In genomic region chr13:28575200-28575599, GRCh38 we compare ENCODE assay signal across 13 cellular contexts.
DNase-seq lines count a peak whose midpoint lies in the region; ATAC-seq and TF ChIP-seq lines count a peak whose summit lies in the region.
"Had no signal": no experiment of that assay in that cellular context is flagged by ENCODE, and none has a peak within 500 bp of the region (broad histone marks: within the 10 kb centered on the region; RNA-seq: fewer than 3 reads in every experiment).

No MANE protein-coding gene starts in this region.

- H3K36me3 ChIP-seq in RWPE2 (ENCODE audit: low read depth) (no peaks in the 10 kb centered on the region), mesenchymal stem cell (ENCODE audit: control insufficient read depth in 1 of 2, insufficient read depth in 2 of 2, low read depth in 1 of 2, low read length in 2 of 2) (no peaks in the 10 kb centered on the region)
- H3K36me3 ChIP-seq: breast epithelium had no signal

- no peaks in the 10 kb centered on the region for H3K4me1 ChIP-seq in RWPE2 (ENCODE audit: insufficient read depth, poor library complexity, severe bottlenecking)
- H3K4me1 ChIP-seq in mesenchymal stem cell (ENCODE audit: control insufficient read depth, insufficient read depth, low read depth, low read length) = peaks cover 8% of the 10 kb centered on the region
- H3K4me1 ChIP-seq: breast epithelium had no signal

- no peak overlapping the region for H2BK5ac ChIP-seq in mesenchymal stem cell (ENCODE audit: low read depth, low read length, poor library complexity, severe bottlenecking)

- H3K18ac ChIP-seq in mesenchymal stem cell (ENCODE audit: low read depth in 1 of 2, low read length in 2 of 2) = no peak overlapping the region

- WGBS in mesenchymal stem cell = 96% methylated on average over 5 of the region's 8 CpGs

- intact Hi-C loops in CD14-positive monocyte (cut with micrococcal nuclease) = loop anchor here (2.0 to 10.0 kb wide), 2 partner anchors 100 to 104 kb away; no protein-coding TSS in a partner anchor

- no peak overlapping the region for H3K4me3 ChIP-seq in RWPE2 (ENCODE audit: severe bottlenecking)
- no peak overlapping the region for H3K4me3 ChIP-seq in mesenchymal stem cell (ENCODE audit: insufficient read depth in 1 of 2, low read depth in 1 of 2, low read length in 2 of 2)
- H3K4me3 ChIP-seq: breast epithelium had no signal

- H2BK120ac ChIP-seq in mesenchymal stem cell (ENCODE audit: low read depth, low read length) = no peak overlapping the region

- TF ChIP-seq CTCF in CD14-positive monocyte (IDR thresholded peaks at IDR 0.05) (no peak), RWPE2 (IDR thresholded peaks at IDR 0.05; ENCODE audit: poor library complexity, severe bottlenecking) (no peak), type B pancreatic cell (conservative IDR thresholded peaks at IDR 0.05) (no peak)

- peak overlapping the region in 1 of 2 experiments; percentile 70 for H2BK12ac ChIP-seq in mesenchymal stem cell (ENCODE audit: low read length in 2 of 2)

- H3K4me3 Mint-ChIP-seq in CD14-positive monocyte (no peak overlapping the region), type B pancreatic cell (no peak overlapping the region)

- H3K9ac ChIP-seq in mesenchymal stem cell (ENCODE audit: low read length) = no peak overlapping the region
- H3K9ac ChIP-seq: SK-N-SH had no signal

- peaks cover 0 to 6% (median 1%) of the 10 kb centered on the region in 7 donors for H3K9me3 Mint-ChIP-seq in CD14-positive monocyte
- no peaks in the 10 kb centered on the region for H3K9me3 Mint-ChIP-seq in type B pancreatic cell

- peaks cover 43% of the 10 kb centered on the region for H3K4me1 Mint-ChIP-seq in CD14-positive monocyte
- H3K4me1 Mint-ChIP-seq in type B pancreatic cell (ENCODE audit: unreplicated experiment) = peaks cover 5% of the 10 kb centered on the region

- H4K91ac ChIP-seq in mesenchymal stem cell (ENCODE audit: low read length) = peak overlapping the region; percentile 66

- no peaks in the 10 kb centered on the region for H3K79me1 ChIP-seq in mesenchymal stem cell (replicated peaks; ENCODE audit: low read length, poor library complexity, severe bottlenecking)

- H3K27ac ChIP-seq in RWPE2 (ENCODE audit: poor library complexity, severe bottlenecking) (peak overlapping the region; percentile 41), mesenchymal stem cell (ENCODE audit: low read length, poor library complexity, severe bottlenecking) (no peak overlapping the region)
- H3K27ac ChIP-seq: breast epithelium had no signal

- DNase-seq in CD14-positive monocyte (ENCODE audit: low spot score) (no peak), RWPE2 (ENCODE audit: low spot score) (no peak), mesenchymal stem cell (no peak), NCI-H82 (lab: John Stamatoyannopoulos, UW) (no peak), type B pancreatic cell (ENCODE audit: extremely low spot score, unreplicated experiment) (no peak)
- DNase-seq: Karpas-422, NCI-H1436 treated with DMSO at 0.1 percent for 48 hours, NCI-H446, SK-N-SH had no signal

- ATAC-seq in GM18868 (IDR thresholded peaks at IDR 0.05; ENCODE audit: unreplicated experiment) = peak; percentile 51
- ATAC-seq in RWPE2 (ENCODE audit: low read depth) = no peak
- no peak for ATAC-seq in HG02884 (IDR thresholded peaks at IDR 0.05; ENCODE audit: unreplicated experiment)
- no peak for ATAC-seq in HG03175 (IDR thresholded peaks at IDR 0.05; ENCODE audit: unreplicated experiment)

- no peak overlapping the region for H2AK5ac ChIP-seq in mesenchymal stem cell (ENCODE audit: low read length, severe bottlenecking)

- H3K27me3 Mint-ChIP-seq in CD14-positive monocyte (ENCODE audit: low read depth in 3 of 3) (peaks cover 6 to 21% (median 12%) of the 10 kb centered on the region in 3 donors), type B pancreatic cell (peaks cover 21% of the 10 kb centered on the region)

- no peak overlapping the region for H3K14ac ChIP-seq in mesenchymal stem cell (ENCODE audit: low read length in 2 of 2)

- H3K27me3 ChIP-seq in RWPE2 (ENCODE audit: insufficient read depth, poor library complexity, severe bottlenecking) (no peaks in the 10 kb centered on the region), mesenchymal stem cell (ENCODE audit: control insufficient read depth in 1 of 2, insufficient read depth in 1 of 2, low read length in 2 of 2) (peaks cover 0 to 10% of the 10 kb centered on the region in 2 experiments)
- H3K27me3 ChIP-seq: breast epithelium had no signal

- peak overlapping the region; percentile 98 to 100 (median 100) for H3K27ac Mint-ChIP-seq in CD14-positive monocyte
- H3K27ac Mint-ChIP-seq in type B pancreatic cell = no peak overlapping the region

- H3K9me3 ChIP-seq in RWPE2 (ENCODE audit: severe bottlenecking) (no peaks in the 10 kb centered on the region), mesenchymal stem cell (ENCODE audit: control insufficient read depth, low read length) (no peaks in the 10 kb centered on the region)
- H3K9me3 ChIP-seq: breast epithelium, SK-N-SH had no signal

- H4K8ac ChIP-seq in mesenchymal stem cell (ENCODE audit: low read length) = peak overlapping the region; percentile 17

- H3K36me3 Mint-ChIP-seq in CD14-positive monocyte (no peaks in the 10 kb centered on the region), type B pancreatic cell (no peaks in the 10 kb centered on the region)

- no peak overlapping the region for H3K23ac ChIP-seq in mesenchymal stem cell (ENCODE audit: low read length in 2 of 2)

- H2BK15ac ChIP-seq in mesenchymal stem cell (ENCODE audit: low read depth, poor library complexity, severe bottlenecking) = no peak overlapping the region

- H3K4me2 ChIP-seq in mesenchymal stem cell (ENCODE audit: low read length, poor library complexity, severe bottlenecking) = no peak overlapping the region
- H3K4me2 ChIP-seq: SK-N-SH had no signal

- H3K4ac ChIP-seq in mesenchymal stem cell (ENCODE audit: low read depth in 1 of 2, low read length in 2 of 2) = no peak overlapping the region

- no peak overlapping the region for H2AFZ ChIP-seq in mesenchymal stem cell (ENCODE audit: low read depth, low read length)
